Comparison of ENCODE assay signal across 18 cellular contexts in the genomic region with DNA sequence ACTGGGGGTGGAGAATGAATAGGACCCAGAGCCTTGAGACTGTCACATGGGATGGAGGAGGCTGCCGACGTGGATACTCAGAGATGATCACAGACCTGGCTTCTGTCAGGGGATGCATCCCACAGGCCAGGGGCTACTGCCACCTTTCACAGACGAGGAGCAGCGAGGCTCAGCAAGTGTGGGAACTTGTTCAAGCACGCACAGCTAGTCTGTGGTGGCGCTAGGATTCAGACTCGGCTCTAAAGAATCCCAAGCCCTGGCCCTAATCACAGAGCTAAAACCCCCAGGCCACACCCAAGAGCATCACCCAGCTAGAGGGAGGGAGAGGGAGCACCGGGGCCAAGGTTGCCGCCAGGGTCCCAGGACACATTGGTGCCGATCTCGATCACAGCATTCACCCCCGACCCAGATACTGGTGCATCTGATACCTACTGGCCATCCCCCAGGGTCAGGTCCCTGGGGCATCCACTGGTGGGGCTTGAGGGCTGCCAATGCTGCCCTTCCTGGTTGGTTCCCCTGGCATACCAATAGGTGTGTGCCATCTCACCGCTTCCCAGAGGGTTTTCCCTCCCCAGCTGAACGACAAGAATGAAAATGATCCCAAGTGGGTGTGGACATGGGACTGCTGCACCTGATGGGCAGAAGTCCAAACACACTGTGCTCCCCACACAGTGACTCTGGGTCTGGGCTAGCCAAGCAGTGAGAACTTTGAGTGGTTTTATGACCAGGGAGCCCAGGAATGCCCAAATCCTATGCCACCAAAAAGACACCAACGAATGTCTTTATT. TPM values are rescaled to one million over a fixed set of nuclear protein-coding genes. Genes with fewer than 3 reads are reported as not detected.
A peak's percentile ranks its signal among the peaks of the same experiment; 100 is the strongest.
DNase-seq lines count a peak whose midpoint lies in the region; ATAC-seq and TF ChIP-seq lines count a peak whose summit lies in the region.
"Had no signal": no experiment of that assay in that cellular context is flagged by ENCODE, and none has a peak within 500 bp of the region (broad histone marks: within the 10 kb centered on the region; RNA-seq: fewer than 3 reads in every experiment).

No MANE protein-coding gene starts in this region.

- peaks cover 39% of the 10 kb centered on the region for H3K4me1 ChIP-seq in GM23338 (ENCODE audit: insufficient read depth)
- H3K4me1 ChIP-seq in mesenchymal stem cell (ENCODE audit: control insufficient read depth, insufficient read depth, low read depth, low read length): peaks cover 41% of the 10 kb centered on the region
- peaks cover 14 to 81% (median 41%) of the 10 kb centered on the region in 6 donors for H3K4me1 ChIP-seq in spleen
- H3K4me1 ChIP-seq in A673 (ENCODE audit: insufficient read depth, low read length, poor library complexity, severe bottlenecking): peaks cover 40% of the 10 kb centered on the region

- peak overlapping the region; percentile 27 for H2AK5ac ChIP-seq in mesenchymal stem cell (ENCODE audit: low read length, severe bottlenecking)

- no peaks in the 10 kb centered on the region for H3K9me3 Mint-ChIP-seq in GM23338
- no peaks in the 10 kb centered on the region for H3K9me3 Mint-ChIP-seq in activated CD4-positive, alpha-beta T cell treated with anti-CD3 and anti-CD28 coated beads, Interleukin-2, amount 10 ng/mL, durations not matched to agents 24 days and 14 days

- H3K27me3 ChIP-seq in GM23338 (ENCODE audit: insufficient read depth) (peaks cover 20% of the 10 kb centered on the region), mesenchymal stem cell (ENCODE audit: control insufficient read depth in 1 of 2, insufficient read depth in 1 of 2, low read length in 2 of 2) (peaks cover 0 to 52% of the 10 kb centered on the region in 2 experiments), spleen (replicated peaks in 1 of 7) (peaks cover 0 to 92% (median 15%) of the 10 kb centered on the region in 7 donors), A673 (replicated peaks; ENCODE audit: insufficient read depth, low read depth, low read length, poor library complexity) (no peaks in the 10 kb centered on the region)

- H2BK15ac ChIP-seq in mesenchymal stem cell (ENCODE audit: low read depth, poor library complexity, severe bottlenecking): peak overlapping the region; percentile 80

- TF ChIP-seq POLR2A in spleen (IDR thresholded peaks at IDR 0.05): no peak
- no peak for TF ChIP-seq POLR2A in lower leg skin (IDR thresholded peaks at IDR 0.05)

- no peak overlapping the region for H3K4me3 Mint-ChIP-seq in GM23338
- H3K4me3 Mint-ChIP-seq in activated CD4-positive, alpha-beta T cell treated with anti-CD3 and anti-CD28 coated beads, Interleukin-2, amount 10 ng/mL, durations not matched to agents 24 days and 14 days: no peak overlapping the region
- H3K4me3 Mint-ChIP-seq: activated naive CD8-positive, alpha-beta T cell had no signal

- H3K4me3 ChIP-seq in GM23338: peak overlapping the region; percentile 32; the same call in 1 of the 2 replicates
- H3K4me3 ChIP-seq in mesenchymal stem cell (ENCODE audit: insufficient read depth in 1 of 2, low read depth in 1 of 2, low read length in 2 of 2): peak overlapping the region in 1 of 2 experiments; percentile 0
- H3K4me3 ChIP-seq in spleen: no peak overlapping the region
- no peak overlapping the region for H3K4me3 ChIP-seq in A673 (ENCODE audit: low read depth, low read length, poor library complexity, severe bottlenecking)
- H3K4me3 ChIP-seq in lower leg skin (ENCODE audit: low read depth, poor library complexity, severe bottlenecking): no peak overlapping the region
- H3K4me3 ChIP-seq: pancreas, SJSA1 had no signal

- peak overlapping the region; percentile 61 for H3K9ac ChIP-seq in mesenchymal stem cell (ENCODE audit: low read length)

- H2BK120ac ChIP-seq in mesenchymal stem cell (ENCODE audit: low read depth, low read length): peak overlapping the region; percentile 11

- TF ChIP-seq CTCF in GM23338 (conservative IDR thresholded peaks at IDR 0.05; ENCODE audit: low read depth in 2 of 2) (no peak), spleen (IDR thresholded peaks at IDR 0.05 in 8 of 11, conservative IDR thresholded peaks at IDR 0.05 in 3 of 11) (no peak), A673 (conservative IDR thresholded peaks at IDR 0.05; ENCODE audit: low read depth, low read length) (no peak), lower leg skin (IDR thresholded peaks at IDR 0.05) (no peak)

- CTCF ChIA-PET in A673 (lab: Charles Lee): no interaction called here

- H3K79me2 ChIP-seq in GM23338 (replicated peaks; ENCODE audit: insufficient read depth): no peaks in the 10 kb centered on the region

- peaks cover 4% of the 10 kb centered on the region for H3K79me1 ChIP-seq in mesenchymal stem cell (replicated peaks; ENCODE audit: low read length, poor library complexity, severe bottlenecking)

- BruUV-seq in A673 (replicated peaks; lab: Mats Ljungman, UMichigan): no TSS peak

- H3K9me2 ChIP-seq in GM23338 (ENCODE audit: insufficient read depth): no peaks in the 10 kb centered on the region

- ATAC-seq in GM23338: no peak

- H3K23ac ChIP-seq in mesenchymal stem cell (ENCODE audit: low read length in 2 of 2): no peak overlapping the region

- peaks cover 56% of the 10 kb centered on the region for H3K4me1 Mint-ChIP-seq in GM23338
- H3K4me1 Mint-ChIP-seq in activated CD4-positive, alpha-beta T cell treated with anti-CD3 and anti-CD28 coated beads, Interleukin-2, amount 10 ng/mL, durations not matched to agents 24 days and 14 days: peaks cover 6% of the 10 kb centered on the region

- H3K27me3 Mint-ChIP-seq in GM23338 (ENCODE audit: insufficient read depth, low read depth, poor library complexity): peaks cover 34% of the 10 kb centered on the region
- H3K27me3 Mint-ChIP-seq in activated CD4-positive, alpha-beta T cell treated with anti-CD3 and anti-CD28 coated beads, Interleukin-2, amount 10 ng/mL, durations not matched to agents 24 days and 14 days: peaks cover 47% of the 10 kb centered on the region

- H3K27ac ChIP-seq in GM23338 (ENCODE audit: low read depth): no peak overlapping the region
- H3K27ac ChIP-seq in caudate nucleus (ENCODE audit: low read depth, low read length): peak overlapping the region; percentile 58
- peak overlapping the region; percentile 1 for H3K27ac ChIP-seq in mesenchymal stem cell (ENCODE audit: low read length, poor library complexity, severe bottlenecking)
- peak overlapping the region in 7 of 8 donors; percentile 65 to 74 (median 72) for H3K27ac ChIP-seq in spleen
- H3K27ac ChIP-seq in A673 (ENCODE audit: low read depth, low read length, poor library complexity, severe bottlenecking): no peak overlapping the region
- H3K27ac ChIP-seq: SJSA1 had no signal

- H4K91ac ChIP-seq in mesenchymal stem cell (ENCODE audit: low read length): peak overlapping the region; percentile 67

- DNase-seq in GM23338 (ENCODE audit: low spot score): no peak
- DNase-seq in caudate nucleus (lab: John Stamatoyannopoulos, UW): no peak
- no peak for DNase-seq in mesenchymal stem cell
- peak; percentile 64 for DNase-seq in spleen
- no peak for DNase-seq in A673 (ENCODE audit: low spot score)
- DNase-seq in activated CD4-positive, alpha-beta T cell treated with anti-CD3 and anti-CD28 coated beads, Interleukin-2, amount 10 ng/mL, durations not matched to agents 24 days and 14 days: no peak
- DNase-seq in lower leg skin (ENCODE audit: low spot score in 2 of 2): no peak
- no peak for DNase-seq in EL
- DNase-seq: activated CD4-positive, alpha-beta T cell treated with anti-CD3 and anti-CD28 coated beads for 4 hours; activated T-cell treated with anti-CD3 and anti-CD28 coated beads for 4 hours; central memory CD4-positive, alpha-beta T cell; DMS53; Kasumi-1; NCI-H146; T1000 had no signal

- H3K9me3 ChIP-seq in mesenchymal stem cell (ENCODE audit: control insufficient read depth, low read length): no peaks in the 10 kb centered on the region
- H3K9me3 ChIP-seq in spleen: no peaks in the 10 kb centered on the region
- no peaks in the 10 kb centered on the region for H3K9me3 ChIP-seq in A673 (ENCODE audit: low read depth, low read length, poor library complexity, severe bottlenecking)
- H3K9me3 ChIP-seq: pancreas had no signal

- no peak overlapping the region for H2BK5ac ChIP-seq in mesenchymal stem cell (ENCODE audit: low read depth, low read length, poor library complexity, severe bottlenecking)

- H3K27ac Mint-ChIP-seq in GM23338: no peak overlapping the region
- H3K27ac Mint-ChIP-seq in activated CD4-positive, alpha-beta T cell treated with anti-CD3 and anti-CD28 coated beads, Interleukin-2, amount 10 ng/mL, durations not matched to agents 24 days and 14 days: no peak overlapping the region
- H3K27ac Mint-ChIP-seq: activated naive CD8-positive, alpha-beta T cell had no signal

- no peaks in the 10 kb centered on the region for H3F3A ChIP-seq in GM23338 (replicated peaks; ENCODE audit: low read depth)

- 50% methylated on average over 15 of the region's 15 CpGs for WGBS in mesenchymal stem cell
- 42 to 61% (median 56%) methylated on average over 13 to 15 of the region's 15 CpGs for WGBS in spleen, 5 donors
- 17 to 48% methylated on average over 8 to 15 of the region's 15 CpGs for WGBS in lower leg skin, 2 donors

- peak overlapping the region in 1 of 2 experiments; percentile 82 for H3K14ac ChIP-seq in mesenchymal stem cell (ENCODE audit: low read length in 2 of 2)

- H4K20me1 ChIP-seq in GM23338 (replicated peaks; ENCODE audit: insufficient read depth): no peaks in the 10 kb centered on the region

- H2BK12ac ChIP-seq in mesenchymal stem cell (ENCODE audit: low read length in 2 of 2): peak overlapping the region; percentile 51 to 91

- H4K8ac ChIP-seq in mesenchymal stem cell (ENCODE audit: low read length): peak overlapping the region; percentile 47

- peak overlapping the region; percentile 33 to 44 for H3K18ac ChIP-seq in mesenchymal stem cell (ENCODE audit: low read depth in 1 of 2, low read length in 2 of 2)

- H3K36me3 ChIP-seq in GM23338 (ENCODE audit: insufficient read depth) (no peaks in the 10 kb centered on the region), mesenchymal stem cell (ENCODE audit: control insufficient read depth in 1 of 2, insufficient read depth in 2 of 2, low read depth in 1 of 2, low read length in 2 of 2) (no peaks in the 10 kb centered on the region), spleen (no peaks in the 10 kb centered on the region), A673 (ENCODE audit: insufficient read depth, low read length, poor library complexity, severe bottlenecking) (no peaks in the 10 kb centered on the region)
- H3K36me3 ChIP-seq: pancreas, SJSA1 had no signal

- no peaks in the 10 kb centered on the region for H3K36me3 Mint-ChIP-seq in GM23338 (ENCODE audit: low read depth)
- H3K36me3 Mint-ChIP-seq in activated CD4-positive, alpha-beta T cell treated with anti-CD3 and anti-CD28 coated beads, Interleukin-2, amount 10 ng/mL, durations not matched to agents 24 days and 14 days (ENCODE audit: low read depth): no peaks in the 10 kb centered on the region
- H3K36me3 Mint-ChIP-seq: activated naive CD8-positive, alpha-beta T cell had no signal

- H2AFZ ChIP-seq in GM23338: peak overlapping the region; percentile 93
- H2AFZ ChIP-seq in mesenchymal stem cell (ENCODE audit: low read depth, low read length): peak overlapping the region; percentile 29

- H3K4ac ChIP-seq in mesenchymal stem cell (ENCODE audit: low read depth in 1 of 2, low read length in 2 of 2): peak overlapping the region; percentile 39 to 87

- intact Hi-C loops in spleen (cut with DNase I; ENCODE audit: low total_unique reads): loop anchor here (5.0 to 10.0 kb wide), 2 partner anchors 297 to 314 kb away; no protein-coding TSS in a partner anchor
- intact Hi-C loops in A673 (cut with micrococcal nuclease; ENCODE audit: unreplicated experiment): no loop called here
- intact Hi-C loops in activated CD4-positive, alpha-beta T cell treated with anti-CD3 and anti-CD28 coated beads, Interleukin-2, amount 10 ng/mL, durations not matched to agents 24 days and 14 days (cut with micrococcal nuclease): loop anchor here (5.0 kb wide), 1 partner anchor 113 kb away; no protein-coding TSS in a partner anchor
- intact Hi-C loops in lower leg skin (cut with DNase I; ENCODE audit: low total_unique reads): no loop called here

- H3K4me2 ChIP-seq in GM23338 (peak overlapping the region; percentile 70), mesenchymal stem cell (ENCODE audit: low read length, poor library complexity, severe bottlenecking) (peak overlapping the region; percentile 24)

- POLR2A ChIA-PET in A673 (lab: Charles Lee; ENCODE audit: low non-redundant PET): interaction anchor here (0.5 kb wide), 1 partner anchor 1350 kb away, joined by 4 read pairs; no protein-coding TSS in a partner anchor

RNA-seq across cellular contexts. Expression of gene CHST1, which starts 6.2 kb away (rescaled TPM):
- 1.7 and 2.7 TPM in 2 replicates for total RNA-seq in GM23338 (2014; rRNA removed; shearing (Covaris generic))
- polyA plus RNA-seq in GM23338 (2016; fragmentation: Nextera tagmentation; extraction: Ambion mirVana): 0.84 and 2.1 TPM in 2 replicates
- 4.8 TPM for polyA plus RNA-seq in mesenchymal stem cell (2013, experiment 1 of 2)
- polyA plus RNA-seq in mesenchymal stem cell (2013, experiment 2 of 2): 5.4 TPM
- total RNA-seq in spleen: 10 to 100 TPM in 3 of 7 donors, 1 to 10 TPM in 4; 4.3 to 18.9 (median 9.0) TPM
- 1 to 10 TPM; 1.1 to 4.9 (median 3.3) TPM for polyA plus RNA-seq in spleen
- total RNA-seq in A673 (2021): 13.2 and 17.0 TPM in 2 replicates
- total RNA-seq in activated CD4-positive, alpha-beta T cell treated with anti-CD3 and anti-CD28 coated beads, Interleukin-2, amount 10 ng/mL, durations not matched to agents 24 days and 14 days: 0.28 and 0.36 TPM in 2 replicates
- total RNA-seq in lower leg skin: 1 to 10 TPM in 3 of 4 donors, under 1 TPM in 1; 0.30 to 1.7 (median 1.4) TPM
- total RNA-seq: SJSA1 had no signal

Comparison
In these comparisons a context has a peak if more than half of its experiments do, and no peak if none do; other contexts are left out.
1. H3K27ac ChIP-seq: peak in caudate nucleus (single experiment), mesenchymal stem cell (single experiment) and spleen (7 of 8); none in GM23338 (single experiment) and A673 (single experiment).
2. intact Hi-C loops: an anchor here in spleen (5.0 to 10.0 kb wide) and activated CD4-positive, alpha-beta T cell treated with anti-CD3 and anti-CD28 coated beads, Interleukin-2, amount 10 ng/mL, durations not matched to agents 24 days and 14 days (5.0 kb wide); none called in A673 and lower leg skin.